In the genomic region with DNA sequence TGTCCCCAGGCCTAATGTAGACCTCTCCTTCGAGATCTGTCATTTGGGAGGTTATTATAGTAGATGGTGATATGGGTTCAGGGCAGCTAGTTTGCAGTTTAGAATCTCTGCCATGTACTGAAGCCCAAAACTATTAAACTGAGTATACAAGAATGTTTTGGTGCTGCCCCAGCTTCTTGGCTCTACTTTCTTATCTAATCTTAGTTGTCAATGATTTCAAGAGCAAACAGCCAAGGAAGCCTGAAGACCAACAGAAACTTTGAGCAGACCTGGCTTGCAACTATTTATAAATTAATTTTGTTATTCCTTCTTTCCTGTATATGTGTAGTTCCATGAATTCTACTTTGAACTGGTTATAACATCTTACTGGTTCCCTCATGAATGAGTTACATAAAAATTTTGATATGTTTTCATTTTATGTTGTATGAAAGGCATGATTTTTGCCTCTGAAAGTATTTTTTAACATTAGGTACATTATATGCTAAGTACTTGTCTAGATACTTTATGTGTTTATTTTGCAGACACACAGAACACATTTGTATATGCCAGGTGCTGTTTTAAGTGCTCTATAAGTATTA, we compare ENCODE assay signal across 21 cellular contexts.
"Had no signal": no experiment of that assay in that cellular context is flagged by ENCODE, and none has a peak within 500 bp of the region (broad histone marks: within the 10 kb centered on the region; RNA-seq: fewer than 3 reads in every experiment).

No MANE protein-coding gene starts in this region.

- ATAC-seq: activated CD8-positive, alpha-beta memory T cell treated with anti-CD3 and anti-CD28 coated beads, Interleukin-2, amount 10 ng/mL, durations not matched to agents 7 days and 5 days; naive thymus-derived CD4-positive, alpha-beta T cell; T-cell had no signal

- H3K9me3 ChIP-seq: mucosa of descending colon, thyroid gland had no signal

- H3K4me3 ChIP-seq: mucosa of descending colon, thyroid gland had no signal

- H3K9ac ChIP-seq: parathyroid adenoma had no signal

- H3K27ac ChIP-seq: parathyroid adenoma, thyroid gland had no signal

- H3K36me3 ChIP-seq: thyroid gland had no signal

- H3K9me3 Mint-ChIP-seq: activated naive CD4-positive, alpha-beta T cell treated with anti-CD3 and anti-CD28 coated beads for 36 hours; activated T-helper 2 cell treated with anti-CD3 and anti-CD28 coated beads, Interferon-gamma antibody, Interleukin-2, Interleukin-4, amounts not matched to agents 10 μg/mL and 5 μg/mL and 100 μg/mL, durations not matched to agents 14 hours and 24 hours and 36 hours; central memory CD8-positive, alpha-beta T cell; memory B cell; naive thymus-derived CD4-positive, alpha-beta T cell; T-cell had no signal

- H3K4me1 ChIP-seq: parathyroid adenoma had no signal

- DNase-seq: activated CD4-positive, alpha-beta T cell treated with anti-CD3 and anti-CD28 coated beads, Interleukin-2, amount 50 U/mL, for 4 hours; activated CD4-positive, CD25-positive, alpha-beta regulatory T cell treated with anti-CD3 and anti-CD28 coated beads, Interleukin-2, amount 50 U/mL, for 72 hours; activated CD8-positive, alpha-beta memory T cell treated with anti-CD3 and anti-CD28 coated beads, Interleukin-2, amount 10 ng/mL, durations not matched to agents 7 days and 5 days; activated naive CD4-positive, alpha-beta T cell treated with anti-CD3 and anti-CD28 coated beads for 36 hours; activated T-cell treated with anti-CD3 and anti-CD28 coated beads, Interleukin-2, amount 50 U/mL, for 1 hour; cortex of kidney; naive thymus-derived CD4-positive, alpha-beta T cell; retina; stimulated activated CD4-positive, alpha-beta T cell treated with anti-CD3 and anti-CD28 coated beads, Interleukin-12 subunit alpha, Interleukin-12 subunit beta, amount 100 ng/mL, for 4 hours; stimulated activated CD4-positive, alpha-beta T cell treated with anti-CD3 and anti-CD28 coated beads, Interleukin-1b, Interleukin-23, amount 100 ng/mL, for 48 hours; stimulated activated CD8-positive, alpha-beta memory T cell treated with anti-CD3 and anti-CD28 coated beads, Interleukin-4, amount 100 ng/mL, for 48 hours; stimulated activated naive CD4-positive, alpha-beta T cell; T-cell; T1000; thyroid gland had no signal

- H3K4me3 Mint-ChIP-seq: activated CD8-positive, alpha-beta memory T cell treated with anti-CD3 and anti-CD28 coated beads, Interleukin-2, amount 10 ng/mL, durations not matched to agents 7 days and 5 days; activated naive CD4-positive, alpha-beta T cell treated with anti-CD3 and anti-CD28 coated beads for 36 hours; central memory CD8-positive, alpha-beta T cell; memory B cell; naive thymus-derived CD4-positive, alpha-beta T cell; T-cell had no signal

- H3K27ac Mint-ChIP-seq: activated CD8-positive, alpha-beta memory T cell treated with anti-CD3 and anti-CD28 coated beads, Interleukin-2, amount 10 ng/mL, durations not matched to agents 7 days and 5 days; activated naive CD4-positive, alpha-beta T cell treated with anti-CD3 and anti-CD28 coated beads for 36 hours; activated T-helper 2 cell treated with anti-CD3 and anti-CD28 coated beads, Interferon-gamma antibody, Interleukin-2, Interleukin-4, amounts not matched to agents 10 μg/mL and 5 μg/mL and 100 μg/mL, durations not matched to agents 14 hours and 24 hours and 36 hours; memory B cell; T-cell had no signal

- H3K36me3 Mint-ChIP-seq: brain, memory B cell, T-cell had no signal

- H3K27me3 ChIP-seq: thyroid gland had no signal

- H3K27me3 Mint-ChIP-seq: activated CD8-positive, alpha-beta memory T cell treated with anti-CD3 and anti-CD28 coated beads, Interleukin-2, amount 10 ng/mL, durations not matched to agents 7 days and 5 days; brain; central memory CD8-positive, alpha-beta T cell; naive thymus-derived CD4-positive, alpha-beta T cell; T-cell had no signal
